In the genomic region with DNA sequence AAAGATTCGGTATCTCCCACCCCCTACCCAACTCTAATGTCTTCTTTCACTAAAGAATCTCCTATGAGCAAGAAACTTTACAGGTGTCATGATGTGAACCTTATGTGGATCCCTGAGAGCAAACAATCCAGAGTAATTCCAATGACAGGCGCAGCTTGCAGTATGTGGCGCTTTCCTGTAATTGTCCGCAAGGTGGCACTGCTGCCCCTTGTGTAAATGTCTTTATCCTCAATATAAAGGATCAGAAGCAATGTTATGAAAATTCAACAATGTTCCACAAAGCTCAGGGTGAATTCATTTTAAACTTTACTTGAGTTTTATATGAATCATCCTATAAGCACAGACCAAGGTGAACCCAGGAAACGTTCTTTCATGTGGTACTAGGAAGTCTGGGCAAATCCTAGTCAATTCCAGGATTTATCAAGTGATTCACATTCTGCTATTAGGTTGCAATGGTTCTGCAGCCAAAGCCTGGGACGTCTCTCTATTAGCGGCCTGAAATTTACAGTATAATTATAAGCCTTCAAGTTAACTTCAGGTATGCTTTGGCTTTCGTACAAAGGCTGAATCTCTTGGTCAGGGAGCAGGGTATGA, we compare ENCODE assay signal across 8 cellular contexts.
DNase-seq lines count a peak whose midpoint lies in the region; ATAC-seq and TF ChIP-seq lines count a peak whose summit lies in the region.

No MANE protein-coding gene starts in this region.

- peak; percentile 10 for DNase-seq in NCI-H2171 (lab: John Stamatoyannopoulos, UW)
- peak; percentile 49 for DNase-seq in activated CD4-positive, alpha-beta T cell treated with anti-CD3 and anti-CD28 coated beads for 1 hour
- DNase-seq in cerebellar cortex (ENCODE audit: low spot score): peak; percentile 85
- peak; percentile 58 for DNase-seq in kidney glomerular epithelial cell (lab: John Stamatoyannopoulos, UW)
- DNase-seq in stimulated activated CD4-positive, alpha-beta T cell treated with anti-CD3 and anti-CD28 coated beads, Interleukin-2, amount 100 ng/mL, for 48 hours: peak; percentile 65 to 70

- ATAC-seq in HG02938 (IDR thresholded peaks at IDR 0.05; ENCODE audit: unreplicated experiment) (peak; percentile 43), GM21528 (IDR thresholded peaks at IDR 0.05; ENCODE audit: low FRiP score, unreplicated experiment) (no peak)

- TF ChIP-seq CTCF in GM12872 (IDR thresholded peaks at IDR 0.05; ENCODE audit: insufficient read depth, low read depth, low read length): peak; percentile 76

Comparison
In these comparisons a context has a peak if more than half of its experiments do, and no peak if none do; other contexts are left out.
1. DNase-seq: peak in every context shown above with its lines; median percentile 85 in cerebellar cortex; 68 in stimulated activated CD4-positive, alpha-beta T cell treated with anti-CD3 and anti-CD28 coated beads, Interleukin-2, amount 100 ng/mL, for 48 hours; 58 in kidney glomerular epithelial cell; 49 in activated CD4-positive, alpha-beta T cell treated with anti-CD3 and anti-CD28 coated beads for 1 hour; 10 in NCI-H2171.